ENCODE assay signal across 2 cellular contexts in the genomic region with DNA sequence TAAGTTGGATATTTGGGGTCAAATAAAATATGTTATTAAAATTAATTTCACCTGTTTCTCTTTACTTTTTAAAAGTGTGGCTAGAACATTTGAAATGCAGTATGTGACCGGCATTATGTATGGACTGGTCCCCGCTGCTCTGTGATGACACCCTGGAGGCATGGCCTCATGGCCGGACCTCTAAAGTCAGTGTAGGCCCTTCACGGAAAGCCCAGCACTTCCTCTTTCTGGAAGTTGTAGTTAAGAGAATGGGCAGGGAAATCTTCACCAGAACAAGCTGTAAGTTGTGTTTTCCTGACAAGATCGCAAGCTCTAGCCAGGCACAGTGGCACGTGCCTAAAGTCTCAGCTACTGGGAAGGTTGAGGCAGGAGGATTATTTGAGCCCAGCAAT.
A peak's percentile ranks its signal among the peaks of the same experiment; 100 is the strongest.
TF ChIP-seq lines count a peak whose summit lies in the region.

No MANE protein-coding gene starts in this region.

TF ChIP-seq in GM23338, 12 proteins besides CTCF, POLR2A, EP300 and RAD21:
- TF ChIP-seq, protein P1, sequence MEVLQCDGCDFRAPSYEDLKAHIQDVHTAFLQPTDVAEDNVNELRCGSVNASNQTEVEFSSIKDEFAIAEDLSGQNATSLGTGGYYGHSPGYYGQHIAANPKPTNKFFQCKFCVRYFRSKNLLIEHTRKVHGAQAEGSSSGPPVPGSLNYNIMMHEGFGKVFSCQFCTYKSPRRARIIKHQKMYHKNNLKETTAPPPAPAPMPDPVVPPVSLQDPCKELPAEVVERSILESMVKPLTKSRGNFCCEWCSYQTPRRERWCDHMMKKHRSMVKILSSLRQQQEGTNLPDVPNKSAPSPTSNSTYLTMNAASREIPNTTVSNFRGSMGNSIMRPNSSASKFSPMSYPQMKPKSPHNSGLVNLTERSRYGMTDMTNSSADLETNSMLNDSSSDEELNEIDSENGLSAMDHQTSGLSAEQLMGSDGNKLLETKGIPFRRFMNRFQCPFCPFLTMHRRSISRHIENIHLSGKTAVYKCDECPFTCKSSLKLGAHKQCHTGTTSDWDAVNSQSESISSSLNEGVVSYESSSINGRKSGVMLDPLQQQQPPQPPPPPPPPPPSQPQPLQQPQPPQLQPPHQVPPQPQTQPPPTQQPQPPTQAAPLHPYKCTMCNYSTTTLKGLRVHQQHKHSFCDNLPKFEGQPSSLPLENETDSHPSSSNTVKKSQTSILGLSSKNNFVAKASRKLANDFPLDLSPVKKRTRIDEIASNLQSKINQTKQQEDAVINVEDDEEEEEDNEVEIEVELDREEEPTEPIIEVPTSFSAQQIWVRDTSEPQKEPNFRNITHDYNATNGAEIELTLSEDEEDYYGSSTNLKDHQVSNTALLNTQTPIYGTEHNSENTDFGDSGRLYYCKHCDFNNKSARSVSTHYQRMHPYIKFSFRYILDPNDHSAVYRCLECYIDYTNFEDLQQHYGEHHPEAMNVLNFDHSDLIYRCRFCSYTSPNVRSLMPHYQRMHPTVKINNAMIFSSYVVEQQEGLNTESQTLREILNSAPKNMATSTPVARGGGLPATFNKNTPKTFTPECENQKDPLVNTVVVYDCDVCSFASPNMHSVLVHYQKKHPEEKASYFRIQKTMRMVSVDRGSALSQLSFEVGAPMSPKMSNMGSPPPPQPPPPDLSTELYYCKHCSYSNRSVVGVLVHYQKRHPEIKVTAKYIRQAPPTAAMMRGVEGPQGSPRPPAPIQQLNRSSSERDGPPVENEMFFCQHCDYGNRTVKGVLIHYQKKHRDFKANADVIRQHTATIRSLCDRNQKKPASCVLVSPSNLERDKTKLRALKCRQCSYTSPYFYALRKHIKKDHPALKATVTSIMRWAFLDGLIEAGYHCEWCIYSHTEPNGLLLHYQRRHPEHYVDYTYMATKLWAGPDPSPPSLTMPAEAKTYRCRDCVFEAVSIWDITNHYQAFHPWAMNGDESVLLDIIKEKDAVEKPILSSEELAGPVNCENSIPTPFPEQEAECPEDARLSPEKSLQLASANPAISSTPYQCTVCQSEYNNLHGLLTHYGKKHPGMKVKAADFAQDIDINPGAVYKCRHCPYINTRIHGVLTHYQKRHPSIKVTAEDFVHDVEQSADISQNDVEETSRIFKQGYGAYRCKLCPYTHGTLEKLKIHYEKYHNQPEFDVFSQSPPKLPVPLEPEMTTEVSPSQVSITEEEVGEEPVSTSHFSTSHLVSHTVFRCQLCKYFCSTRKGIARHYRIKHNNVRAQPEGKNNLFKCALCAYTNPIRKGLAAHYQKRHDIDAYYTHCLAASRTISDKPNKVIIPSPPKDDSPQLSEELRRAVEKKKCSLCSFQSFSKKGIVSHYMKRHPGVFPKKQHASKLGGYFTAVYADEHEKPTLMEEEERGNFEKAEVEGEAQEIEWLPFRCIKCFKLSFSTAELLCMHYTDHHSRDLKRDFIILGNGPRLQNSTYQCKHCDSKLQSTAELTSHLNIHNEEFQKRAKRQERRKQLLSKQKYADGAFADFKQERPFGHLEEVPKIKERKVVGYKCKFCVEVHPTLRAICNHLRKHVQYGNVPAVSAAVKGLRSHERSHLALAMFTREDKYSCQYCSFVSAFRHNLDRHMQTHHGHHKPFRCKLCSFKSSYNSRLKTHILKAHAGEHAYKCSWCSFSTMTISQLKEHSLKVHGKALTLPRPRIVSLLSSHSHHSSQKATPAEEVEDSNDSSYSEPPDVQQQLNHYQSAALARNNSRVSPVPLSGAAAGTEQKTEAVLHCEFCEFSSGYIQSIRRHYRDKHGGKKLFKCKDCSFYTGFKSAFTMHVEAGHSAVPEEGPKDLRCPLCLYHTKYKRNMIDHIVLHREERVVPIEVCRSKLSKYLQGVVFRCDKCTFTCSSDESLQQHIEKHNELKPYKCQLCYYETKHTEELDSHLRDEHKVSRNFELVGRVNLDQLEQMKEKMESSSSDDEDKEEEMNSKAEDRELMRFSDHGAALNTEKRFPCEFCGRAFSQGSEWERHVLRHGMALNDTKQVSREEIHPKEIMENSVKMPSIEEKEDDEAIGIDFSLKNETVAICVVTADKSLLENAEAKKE (CRISPR knock-in tag; IDR thresholded peaks at IDR 0.05): no peak
- TF ChIP-seq STAT1 (IDR thresholded peaks at IDR 0.05; ENCODE audit: unreplicated experiment) (no peak), EZH2 (IDR thresholded peaks at IDR 0.05; ENCODE audit: low read depth, unreplicated experiment) (no peak), POLR2AphosphoS5 (IDR thresholded peaks at IDR 0.05; ENCODE audit: low read depth) (no peak), ZNF114 (CRISPR knock-in tag; IDR thresholded peaks at IDR 0.05) (no peak), NANOG (IDR thresholded peaks at IDR 0.05; ENCODE audit: borderline replicate concordance) (no peak)
- TF ChIP-seq, protein P2, sequence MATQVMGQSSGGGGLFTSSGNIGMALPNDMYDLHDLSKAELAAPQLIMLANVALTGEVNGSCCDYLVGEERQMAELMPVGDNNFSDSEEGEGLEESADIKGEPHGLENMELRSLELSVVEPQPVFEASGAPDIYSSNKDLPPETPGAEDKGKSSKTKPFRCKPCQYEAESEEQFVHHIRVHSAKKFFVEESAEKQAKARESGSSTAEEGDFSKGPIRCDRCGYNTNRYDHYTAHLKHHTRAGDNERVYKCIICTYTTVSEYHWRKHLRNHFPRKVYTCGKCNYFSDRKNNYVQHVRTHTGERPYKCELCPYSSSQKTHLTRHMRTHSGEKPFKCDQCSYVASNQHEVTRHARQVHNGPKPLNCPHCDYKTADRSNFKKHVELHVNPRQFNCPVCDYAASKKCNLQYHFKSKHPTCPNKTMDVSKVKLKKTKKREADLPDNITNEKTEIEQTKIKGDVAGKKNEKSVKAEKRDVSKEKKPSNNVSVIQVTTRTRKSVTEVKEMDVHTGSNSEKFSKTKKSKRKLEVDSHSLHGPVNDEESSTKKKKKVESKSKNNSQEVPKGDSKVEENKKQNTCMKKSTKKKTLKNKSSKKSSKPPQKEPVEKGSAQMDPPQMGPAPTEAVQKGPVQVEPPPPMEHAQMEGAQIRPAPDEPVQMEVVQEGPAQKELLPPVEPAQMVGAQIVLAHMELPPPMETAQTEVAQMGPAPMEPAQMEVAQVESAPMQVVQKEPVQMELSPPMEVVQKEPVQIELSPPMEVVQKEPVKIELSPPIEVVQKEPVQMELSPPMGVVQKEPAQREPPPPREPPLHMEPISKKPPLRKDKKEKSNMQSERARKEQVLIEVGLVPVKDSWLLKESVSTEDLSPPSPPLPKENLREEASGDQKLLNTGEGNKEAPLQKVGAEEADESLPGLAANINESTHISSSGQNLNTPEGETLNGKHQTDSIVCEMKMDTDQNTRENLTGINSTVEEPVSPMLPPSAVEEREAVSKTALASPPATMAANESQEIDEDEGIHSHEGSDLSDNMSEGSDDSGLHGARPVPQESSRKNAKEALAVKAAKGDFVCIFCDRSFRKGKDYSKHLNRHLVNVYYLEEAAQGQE (IDR thresholded peaks at IDR 0.05; ENCODE audit: unreplicated experiment): no peak
- TF ChIP-seq, protein P3, sequence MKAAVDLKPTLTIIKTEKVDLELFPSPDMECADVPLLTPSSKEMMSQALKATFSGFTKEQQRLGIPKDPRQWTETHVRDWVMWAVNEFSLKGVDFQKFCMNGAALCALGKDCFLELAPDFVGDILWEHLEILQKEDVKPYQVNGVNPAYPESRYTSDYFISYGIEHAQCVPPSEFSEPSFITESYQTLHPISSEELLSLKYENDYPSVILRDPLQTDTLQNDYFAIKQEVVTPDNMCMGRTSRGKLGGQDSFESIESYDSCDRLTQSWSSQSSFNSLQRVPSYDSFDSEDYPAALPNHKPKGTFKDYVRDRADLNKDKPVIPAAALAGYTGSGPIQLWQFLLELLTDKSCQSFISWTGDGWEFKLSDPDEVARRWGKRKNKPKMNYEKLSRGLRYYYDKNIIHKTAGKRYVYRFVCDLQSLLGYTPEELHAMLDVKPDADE (IDR thresholded peaks at IDR 0.05): no peak

TF ChIP-seq in GM12878, 131 proteins besides CTCF, POLR2A, EP300 and RAD21 (continued from another document and continues in another):
- TF ChIP-seq, protein P4, sequence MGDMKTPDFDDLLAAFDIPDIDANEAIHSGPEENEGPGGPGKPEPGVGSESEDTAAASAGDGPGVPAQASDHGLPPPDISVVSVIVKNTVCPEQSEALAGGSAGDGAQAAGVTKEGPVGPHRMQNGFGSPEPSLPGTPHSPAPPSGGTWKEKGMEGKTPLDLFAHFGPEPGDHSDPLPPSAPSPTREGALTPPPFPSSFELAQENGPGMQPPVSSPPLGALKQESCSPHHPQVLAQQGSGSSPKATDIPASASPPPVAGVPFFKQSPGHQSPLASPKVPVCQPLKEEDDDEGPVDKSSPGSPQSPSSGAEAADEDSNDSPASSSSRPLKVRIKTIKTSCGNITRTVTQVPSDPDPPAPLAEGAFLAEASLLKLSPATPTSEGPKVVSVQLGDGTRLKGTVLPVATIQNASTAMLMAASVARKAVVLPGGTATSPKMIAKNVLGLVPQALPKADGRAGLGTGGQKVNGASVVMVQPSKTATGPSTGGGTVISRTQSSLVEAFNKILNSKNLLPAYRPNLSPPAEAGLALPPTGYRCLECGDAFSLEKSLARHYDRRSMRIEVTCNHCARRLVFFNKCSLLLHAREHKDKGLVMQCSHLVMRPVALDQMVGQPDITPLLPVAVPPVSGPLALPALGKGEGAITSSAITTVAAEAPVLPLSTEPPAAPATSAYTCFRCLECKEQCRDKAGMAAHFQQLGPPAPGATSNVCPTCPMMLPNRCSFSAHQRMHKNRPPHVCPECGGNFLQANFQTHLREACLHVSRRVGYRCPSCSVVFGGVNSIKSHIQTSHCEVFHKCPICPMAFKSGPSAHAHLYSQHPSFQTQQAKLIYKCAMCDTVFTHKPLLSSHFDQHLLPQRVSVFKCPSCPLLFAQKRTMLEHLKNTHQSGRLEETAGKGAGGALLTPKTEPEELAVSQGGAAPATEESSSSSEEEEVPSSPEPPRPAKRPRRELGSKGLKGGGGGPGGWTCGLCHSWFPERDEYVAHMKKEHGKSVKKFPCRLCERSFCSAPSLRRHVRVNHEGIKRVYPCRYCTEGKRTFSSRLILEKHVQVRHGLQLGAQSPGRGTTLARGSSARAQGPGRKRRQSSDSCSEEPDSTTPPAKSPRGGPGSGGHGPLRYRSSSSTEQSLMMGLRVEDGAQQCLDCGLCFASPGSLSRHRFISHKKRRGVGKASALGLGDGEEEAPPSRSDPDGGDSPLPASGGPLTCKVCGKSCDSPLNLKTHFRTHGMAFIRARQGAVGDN (IDR thresholded peaks at IDR 0.05): 0 out of 2 replicates have a peak, but pooled peaks have one; percentile 7
- TF ChIP-seq JUNB (IDR thresholded peaks at IDR 0.05) (no peak), ETV6 (conservative IDR thresholded peaks at IDR 0.05 in 1 of 2, IDR thresholded peaks at IDR 0.05 in 1 of 2; ENCODE audit: borderline replicate concordance in 1 of 2, low read depth in 1 of 2) (no peak), EGR1 (IDR thresholded peaks at IDR 0.05; ENCODE audit: borderline replicate concordance in 1 of 2, low read depth in 2 of 2, low read length in 2 of 2) (no peak), CREM (IDR thresholded peaks at IDR 0.05; ENCODE audit: low read depth) (no peak), KAT2A (conservative IDR thresholded peaks at IDR 0.05; ENCODE audit: control insufficient read depth, low read depth, low read length) (no peak), MTA2 (IDR thresholded peaks at IDR 0.05; ENCODE audit: low read depth) (no peak), SUPT20H (IDR thresholded peaks at IDR 0.05; ENCODE audit: borderline replicate concordance, control insufficient read depth, low read depth, low read length) (no peak), BHLHE40 (IDR thresholded peaks at IDR 0.05; ENCODE audit: borderline replicate concordance in 1 of 2, low read depth in 2 of 2, low read length in 1 of 2) (0 out of 4 replicates have a peak, but pooled peaks of 1 of the 2 experiments have one; percentile 11), NBN (IDR thresholded peaks at IDR 0.05) (no peak), PAX8 (IDR thresholded peaks at IDR 0.05) (no peak), SPI1 (IDR thresholded peaks at IDR 0.05; ENCODE audit: borderline replicate concordance, insufficient read depth, low read depth, low read length) (peak; percentile 94), NRF1 (conservative IDR thresholded peaks at IDR 0.05; ENCODE audit: low read depth, low read length) (no peak)
- TF ChIP-seq, protein P5, sequence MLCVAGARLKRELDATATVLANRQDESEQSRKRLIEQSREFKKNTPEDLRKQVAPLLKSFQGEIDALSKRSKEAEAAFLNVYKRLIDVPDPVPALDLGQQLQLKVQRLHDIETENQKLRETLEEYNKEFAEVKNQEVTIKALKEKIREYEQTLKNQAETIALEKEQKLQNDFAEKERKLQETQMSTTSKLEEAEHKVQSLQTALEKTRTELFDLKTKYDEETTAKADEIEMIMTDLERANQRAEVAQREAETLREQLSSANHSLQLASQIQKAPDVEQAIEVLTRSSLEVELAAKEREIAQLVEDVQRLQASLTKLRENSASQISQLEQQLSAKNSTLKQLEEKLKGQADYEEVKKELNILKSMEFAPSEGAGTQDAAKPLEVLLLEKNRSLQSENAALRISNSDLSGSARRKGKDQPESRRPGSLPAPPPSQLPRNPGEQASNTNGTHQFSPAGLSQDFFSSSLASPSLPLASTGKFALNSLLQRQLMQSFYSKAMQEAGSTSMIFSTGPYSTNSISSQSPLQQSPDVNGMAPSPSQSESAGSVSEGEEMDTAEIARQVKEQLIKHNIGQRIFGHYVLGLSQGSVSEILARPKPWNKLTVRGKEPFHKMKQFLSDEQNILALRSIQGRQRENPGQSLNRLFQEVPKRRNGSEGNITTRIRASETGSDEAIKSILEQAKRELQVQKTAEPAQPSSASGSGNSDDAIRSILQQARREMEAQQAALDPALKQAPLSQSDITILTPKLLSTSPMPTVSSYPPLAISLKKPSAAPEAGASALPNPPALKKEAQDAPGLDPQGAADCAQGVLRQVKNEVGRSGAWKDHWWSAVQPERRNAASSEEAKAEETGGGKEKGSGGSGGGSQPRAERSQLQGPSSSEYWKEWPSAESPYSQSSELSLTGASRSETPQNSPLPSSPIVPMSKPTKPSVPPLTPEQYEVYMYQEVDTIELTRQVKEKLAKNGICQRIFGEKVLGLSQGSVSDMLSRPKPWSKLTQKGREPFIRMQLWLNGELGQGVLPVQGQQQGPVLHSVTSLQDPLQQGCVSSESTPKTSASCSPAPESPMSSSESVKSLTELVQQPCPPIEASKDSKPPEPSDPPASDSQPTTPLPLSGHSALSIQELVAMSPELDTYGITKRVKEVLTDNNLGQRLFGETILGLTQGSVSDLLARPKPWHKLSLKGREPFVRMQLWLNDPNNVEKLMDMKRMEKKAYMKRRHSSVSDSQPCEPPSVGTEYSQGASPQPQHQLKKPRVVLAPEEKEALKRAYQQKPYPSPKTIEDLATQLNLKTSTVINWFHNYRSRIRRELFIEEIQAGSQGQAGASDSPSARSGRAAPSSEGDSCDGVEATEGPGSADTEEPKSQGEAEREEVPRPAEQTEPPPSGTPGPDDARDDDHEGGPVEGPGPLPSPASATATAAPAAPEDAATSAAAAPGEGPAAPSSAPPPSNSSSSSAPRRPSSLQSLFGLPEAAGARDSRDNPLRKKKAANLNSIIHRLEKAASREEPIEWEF (IDR thresholded peaks at IDR 0.05; ENCODE audit: insufficient replicate concordance, low read depth, low read length): no peak
